11 cellular contexts compared by ENCODE assay signal in the genomic region with DNA sequence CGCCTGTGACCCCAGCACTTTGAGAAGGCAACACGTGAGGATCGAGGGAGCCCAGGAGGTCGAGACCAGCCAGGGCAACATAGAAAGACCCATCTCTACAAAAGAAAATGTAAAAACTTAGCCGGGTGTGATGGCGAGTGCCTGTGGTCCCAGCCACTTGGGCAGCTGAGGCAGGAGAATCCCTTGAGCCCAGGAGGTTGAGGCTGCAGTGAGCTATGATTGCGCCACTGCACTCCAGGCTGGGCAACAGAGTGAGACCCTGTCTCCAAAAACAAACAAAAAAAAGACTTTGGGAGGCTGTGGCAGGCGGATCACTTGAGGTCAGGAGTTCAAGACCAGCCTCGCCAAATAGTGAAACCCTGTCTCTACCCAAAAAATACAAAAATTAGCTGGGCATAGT. TPM values are rescaled to one million over a fixed set of nuclear protein-coding genes. Genes with fewer than 3 reads are reported as not detected.
DNase-seq lines count a peak whose midpoint lies in the region; ATAC-seq, FAIRE-seq and TF ChIP-seq lines count a peak whose summit lies in the region.
"Not testable (repeated sequence)": the region's sequence is repeated elsewhere in the genome, so short reads cannot be mapped to it uniquely, and the experiment has no call there.
"Had no signal": no experiment of that assay in that cellular context is flagged by ENCODE, and none has a peak within 500 bp of the region (broad histone marks: within the 10 kb centered on the region; RNA-seq: fewer than 3 reads in every experiment).

No MANE protein-coding gene starts in this region.

- H3K27ac ChIP-seq in Panc1 (ENCODE audit: low read length) (peak overlapping the region; percentile 13; the same call in 1 of the 2 replicates), ectodermal cell (ENCODE audit: insufficient read depth, low read depth, low read length, poor library complexity, severe bottlenecking) (peak overlapping the region; percentile 82), HepG2 (ENCODE audit: extremely low read length, insufficient read depth, low read length) (peak overlapping the region; percentile 47), neural progenitor cell (peak overlapping the region; percentile 98)

- H3K9me3 ChIP-seq in Panc1 (ENCODE audit: control insufficient read depth, insufficient read depth, low read depth, low read length); ectodermal cell (ENCODE audit: control insufficient read depth, low read length); HepG2 (ENCODE audit: low read length); neural progenitor cell (ENCODE audit: low read depth): not testable (repeated sequence)

- in situ Hi-C loops in Panc1 (cut with HindIII; ENCODE audit: low pct_unique_long_range_greater_than_20kb, low sequenced_read_pairs); HepG2 (cut with HindIII; ENCODE audit: extremely low pct_ligation_motif_present, low pct_unique_long_range_greater_than_20kb): not testable (repeated sequence)

- BruUV-seq in Panc1 (replicated peaks; lab: Mats Ljungman, UMichigan); HepG2 (replicated peaks; lab: Mats Ljungman, UMichigan): not testable (repeated sequence)

- not testable (repeated sequence) for H3K4me3 ChIP-seq in Panc1 (ENCODE audit: low read depth in 2 of 2, low read length in 2 of 2); ectodermal cell (ENCODE audit: insufficient read depth, low read depth, low read length); HepG2 (replicated peaks in 1 of 3; ENCODE audit: insufficient read depth in 1 of 3, low read depth in 2 of 3, low read length in 3 of 3); neural progenitor cell

- FAIRE-seq in HepG2 (lab: Jason Lieb, UNC) = not testable (repeated sequence)

- not testable (repeated sequence) for TF ChIP-seq EP300 in HepG2 (IDR thresholded peaks at IDR 0.05; ENCODE audit: low read depth in 2 of 2, low read length in 2 of 2); HepG2 (CRISPR knock-in tag; IDR thresholded peaks at IDR 0.05; ENCODE audit: borderline replicate concordance)

- peaks cover 26% of the 10 kb centered on the region for H3K4me1 ChIP-seq in Panc1 (ENCODE audit: control insufficient read depth, insufficient read depth, low read length)
- peaks cover 57% of the 10 kb centered on the region for H3K4me1 ChIP-seq in ectodermal cell (ENCODE audit: control insufficient read depth, insufficient read depth, low read length)
- peaks cover 92% of the 10 kb centered on the region for H3K4me1 ChIP-seq in HepG2 (ENCODE audit: insufficient read depth, low read length)
- H3K4me1 ChIP-seq in neural progenitor cell = peaks cover 45% of the 10 kb centered on the region

- TF ChIP-seq CTCF in HFFc6 (IDR thresholded peaks at IDR 0.05); Panc1 (IDR thresholded peaks at IDR 0.05); HepG2 (CRISPR knock-in tag; IDR thresholded peaks at IDR 0.05); neural progenitor cell (IDR thresholded peaks at IDR 0.05): not testable (repeated sequence)

- not testable (repeated sequence) for H4K20me1 ChIP-seq in HepG2 (ENCODE audit: insufficient read depth, low read length)
- H4K20me1 ChIP-seq in neural progenitor cell (ENCODE audit: low read depth) = peaks cover 46% of the 10 kb centered on the region

- CTCF ChIA-PET in Panc1 (lab: Charles Lee) = interaction anchor here (0.6 kb wide), 1 partner anchor 78 kb away, joined by 4 read pairs; no protein-coding TSS in a partner anchor
- CTCF ChIA-PET in HepG2 (lab: Yijun Ruan, JAX; ENCODE audit: low intra/inter-chr PET ratio, low total read pairs) = not testable (repeated sequence)

- not testable (repeated sequence) for H3K27me3 ChIP-seq in Panc1 (ENCODE audit: control insufficient read depth, insufficient read depth, low read length); ectodermal cell (ENCODE audit: control insufficient read depth, insufficient read depth, low read length, poor library complexity, severe bottlenecking); HepG2 (ENCODE audit: control insufficient read depth in 1 of 2, insufficient read depth in 2 of 2, low read length in 2 of 2); neural progenitor cell

- ATAC-seq in Panc1, HepG2: not testable (repeated sequence)

- not testable (repeated sequence) for H3K4me3 Mint-ChIP-seq in HFFc6
- peak overlapping the region; percentile 27 for H3K4me3 Mint-ChIP-seq in neural progenitor cell

- POLR2A ChIA-PET in Panc1 (lab: Charles Lee) = not testable (repeated sequence)
- POLR2A ChIA-PET in HepG2 (lab: Yijun Ruan, JAX) = interaction anchor here (1.6 kb wide), 1 partner anchor 25 kb away, joined by 5 read pairs; no protein-coding TSS in a partner anchor

- not testable (repeated sequence) for H3K36me3 ChIP-seq in Panc1 (ENCODE audit: control insufficient read depth, insufficient read depth, low read length); ectodermal cell (ENCODE audit: control insufficient read depth, insufficient read depth, low read length); neural progenitor cell
- H3K36me3 ChIP-seq in HepG2 (replicated peaks in 1 of 2; ENCODE audit: control insufficient read depth in 1 of 2, insufficient read depth in 2 of 2, low read length in 2 of 2) = peaks cover 10 to 26% of the 10 kb centered on the region in 2 experiments; a peak in 4 of 5 replicates

- not testable (repeated sequence) for H3K27me3 Mint-ChIP-seq in HFFc6 (ENCODE audit: insufficient read depth); neural progenitor cell (ENCODE audit: insufficient read depth, low read depth)

- H3F3A ChIP-seq in neural progenitor cell (ENCODE audit: low read depth) = peaks cover 30% of the 10 kb centered on the region

- H3K9ac ChIP-seq in HepG2 (ENCODE audit: insufficient read depth, low read depth, low read length); neural progenitor cell: not testable (repeated sequence)

- not testable (repeated sequence) for TF ChIP-seq RAD21 in HepG2 (CRISPR knock-in tag; IDR thresholded peaks at IDR 0.05)

- H3K36me3 Mint-ChIP-seq in HFFc6 (ENCODE audit: low read depth); neural progenitor cell: not testable (repeated sequence)

- 92 to 93% methylated on average over 9 of the region's 9 CpGs for WGBS in ectodermal cell, 2 experiments
- 89% methylated on average over 9 of the region's 9 CpGs for WGBS in HepG2 (ENCODE audit: low lambda C conversion rate)

- not testable (repeated sequence) for H3K4me2 ChIP-seq in HepG2 (ENCODE audit: low read depth, low read length)
- peak overlapping the region; percentile 62 for H3K4me2 ChIP-seq in neural progenitor cell

- not testable (repeated sequence) for H2AFZ ChIP-seq in HepG2 (ENCODE audit: low read length); neural progenitor cell (replicated peaks)

- not testable (repeated sequence) for H3K9me3 Mint-ChIP-seq in HFFc6, neural progenitor cell

- peaks cover 71% of the 10 kb centered on the region for H3K79me2 ChIP-seq in HepG2 (ENCODE audit: insufficient read depth, low read length)
- peaks cover 70% of the 10 kb centered on the region for H3K79me2 ChIP-seq in neural progenitor cell (ENCODE audit: low read depth)

- TF ChIP-seq POLR2A in HepG2 (IDR thresholded peaks at IDR 0.05; ENCODE audit: insufficient read depth in 1 of 2, low read depth in 2 of 2, low read length in 2 of 2) = not testable (repeated sequence)

- intact Hi-C loops in Panc1 (cut with micrococcal nuclease; ENCODE audit: unreplicated experiment); HepG2 (cut with micrococcal nuclease; ENCODE audit: unreplicated experiment): not testable (repeated sequence)

- H3K27ac Mint-ChIP-seq in HFFc6 (peak overlapping the region; percentile 87), neural progenitor cell (peak overlapping the region; percentile 60)

- H3K4me1 Mint-ChIP-seq in HFFc6 (ENCODE audit: low read depth) (peaks cover 23% of the 10 kb centered on the region), neural progenitor cell (peaks cover 48% of the 10 kb centered on the region)

- DNase-seq in HFFc6; Panc1 (ENCODE audit: low read depth, low spot score); HepG2 (ENCODE audit: low spot score); neural progenitor cell (ENCODE audit: low spot score): not testable (repeated sequence)

RNA-seq across cellular contexts. Expression of a gene that starts 26.6 kb away (rescaled TPM):
- total RNA-seq in HFFc6 (2021; fragmentation: NEBNext Ultra II Directional; extraction: Animal tissue kit (Norgen Biotek cat#: 25700)) = 10 to 100 TPM; 47.5 to 55.8 (median 51.3) TPM
- 44.0 TPM for total RNA-seq in Panc1 (2021; ENCODE audit: unreplicated experiment)
- polyA plus RNA-seq in Panc1 (2012; ENCODE audit: insufficient read length) = 79.2 TPM
- polyA plus RNA-seq in ectodermal cell (2013, experiment 1 of 4) = 67.5 TPM
- polyA plus RNA-seq in ectodermal cell (2013, experiment 2 of 4) = 64.0 TPM
- 74.2 TPM for polyA plus RNA-seq in ectodermal cell (2013, experiment 3 of 4)
- 69.3 TPM for polyA plus RNA-seq in ectodermal cell (2013, experiment 4 of 4)
- total RNA-seq in HepG2 (2016; rRNA removed; fragmentation: Illumina TruSeq; extraction: Trizol) = 47.6 and 49.7 TPM in 2 replicates
- total RNA-seq in HepG2 (2016; cell fraction: cytosol; rRNA removed; fragmentation: Illumina TruSeq; extraction: Trizol; ENCODE audit: low read depth) = 26.1 and 29.1 TPM in 2 replicates
- 48.0 and 48.9 TPM in 2 replicates for total RNA-seq in HepG2 (2016; cell fraction: insoluble cytoplasmic fraction; rRNA removed; fragmentation: Illumina TruSeq; extraction: Trizol)
- 31.0 and 31.9 TPM in 2 replicates for total RNA-seq in HepG2 (2016; cell fraction: membrane; rRNA removed; fragmentation: Illumina TruSeq; extraction: Trizol)
- total RNA-seq in HepG2 (2016; cell fraction: nucleus; rRNA removed; fragmentation: Illumina TruSeq; extraction: Trizol) = 29.6 and 30.6 TPM in 2 replicates
- polyA plus RNA-seq in HepG2 (2011; rRNA removed) = 36.4 and 44.6 TPM in 2 replicates
- polyA plus RNA-seq in HepG2 (2011; cell fraction: cytosol; rRNA removed) = 25.5 and 56.5 TPM in 2 replicates
- 182 and 212 TPM in 2 replicates for polyA plus RNA-seq in HepG2 (2011; cell fraction: nucleus; rRNA removed)
- 32.8 and 36.1 TPM in 2 replicates for polyA plus RNA-seq in HepG2 (2012)
- polyA plus RNA-seq in HepG2 (2016; cell fraction: cytosol; fragmentation: Illumina TruSeq; extraction: Trizol; ENCODE audit: low read depth) = 33.6 and 34.5 TPM in 2 replicates
- 54.6 and 65.2 TPM in 2 replicates for polyA plus RNA-seq in HepG2 (2016; cell fraction: insoluble cytoplasmic fraction; fragmentation: Illumina TruSeq; extraction: Trizol; ENCODE audit: low read depth)
- 27.0 and 27.2 TPM in 2 replicates for polyA plus RNA-seq in HepG2 (2016; cell fraction: membrane; fragmentation: Illumina TruSeq; extraction: Trizol; ENCODE audit: low read depth)
- polyA plus RNA-seq in HepG2 (2016; cell fraction: nucleus; fragmentation: Illumina TruSeq; extraction: Trizol; ENCODE audit: insufficient read depth, low read depth) = 69.0 and 72.3 TPM in 2 replicates
- 59.9 and 104 TPM in 2 replicates for polyA minus RNA-seq in HepG2 (2011; rRNA and poly(A)+ RNA removed; ENCODE audit: low replicate concordance)
- polyA minus RNA-seq in HepG2 (2011; cell fraction: cytosol; rRNA and poly(A)+ RNA removed) = 40.3 and 49.5 TPM in 2 replicates
- 29.6 and 30.8 TPM in 2 replicates for polyA minus RNA-seq in HepG2 (2011; cell fraction: nucleus; rRNA and poly(A)+ RNA removed)
- 38.6 and 156 TPM in 2 replicates for total RNA-seq in neural progenitor cell (ENCODE audit: low replicate concordance)

RNA-seq across cellular contexts. Expression of a gene that starts 31.7 kb away (rescaled TPM):
- total RNA-seq in HFFc6 (2021; fragmentation: NEBNext Ultra II Directional; extraction: Animal tissue kit (Norgen Biotek cat#: 25700)) = 10 to 100 TPM; 35.1 to 44.2 (median 38.4) TPM
- total RNA-seq in Panc1 (2021; ENCODE audit: unreplicated experiment) (28.9 TPM), HepG2 (2016; rRNA removed; fragmentation: Illumina TruSeq; extraction: Trizol) (53.8 and 71.3 TPM in 2 replicates), neural progenitor cell (ENCODE audit: low replicate concordance) (25.5 and 68.7 TPM in 2 replicates)
- 27.8 TPM for polyA plus RNA-seq in Panc1 (2012; ENCODE audit: insufficient read length)
- 39.2 TPM for polyA plus RNA-seq in ectodermal cell (2013, experiment 1 of 4)
- 51.2 TPM for polyA plus RNA-seq in ectodermal cell (2013, experiment 2 of 4)
- polyA plus RNA-seq in ectodermal cell (2013, experiment 3 of 4) = 52.5 TPM
- polyA plus RNA-seq in ectodermal cell (2013, experiment 4 of 4) = 51.1 TPM
- 26.5 and 31.5 TPM in 2 replicates for total RNA-seq in HepG2 (2016; cell fraction: cytosol; rRNA removed; fragmentation: Illumina TruSeq; extraction: Trizol; ENCODE audit: low read depth)
- 41.5 and 68.9 TPM in 2 replicates for total RNA-seq in HepG2 (2016; cell fraction: insoluble cytoplasmic fraction; rRNA removed; fragmentation: Illumina TruSeq; extraction: Trizol)
- total RNA-seq in HepG2 (2016; cell fraction: membrane; rRNA removed; fragmentation: Illumina TruSeq; extraction: Trizol) = 56.8 and 62.2 TPM in 2 replicates
- 35.6 and 47.1 TPM in 2 replicates for total RNA-seq in HepG2 (2016; cell fraction: nucleus; rRNA removed; fragmentation: Illumina TruSeq; extraction: Trizol)
- polyA plus RNA-seq in HepG2 (2011; rRNA removed) = 77.9 and 102 TPM in 2 replicates
- polyA plus RNA-seq in HepG2 (2011; cell fraction: cytosol; rRNA removed) = 44.7 and 68.0 TPM in 2 replicates
- 150 and 160 TPM in 2 replicates for polyA plus RNA-seq in HepG2 (2011; cell fraction: nucleus; rRNA removed)
- 78.6 and 99.3 TPM in 2 replicates for polyA plus RNA-seq in HepG2 (2012)
- polyA plus RNA-seq in HepG2 (2016; cell fraction: cytosol; fragmentation: Illumina TruSeq; extraction: Trizol; ENCODE audit: low read depth) = 31.0 and 31.3 TPM in 2 replicates
- 58.1 and 70.4 TPM in 2 replicates for polyA plus RNA-seq in HepG2 (2016; cell fraction: insoluble cytoplasmic fraction; fragmentation: Illumina TruSeq; extraction: Trizol; ENCODE audit: low read depth)
- 47.1 and 58.2 TPM in 2 replicates for polyA plus RNA-seq in HepG2 (2016; cell fraction: membrane; fragmentation: Illumina TruSeq; extraction: Trizol; ENCODE audit: low read depth)
- 76.0 and 89.6 TPM in 2 replicates for polyA plus RNA-seq in HepG2 (2016; cell fraction: nucleus; fragmentation: Illumina TruSeq; extraction: Trizol; ENCODE audit: insufficient read depth, low read depth)
- polyA minus RNA-seq in HepG2 (2011; rRNA and poly(A)+ RNA removed; ENCODE audit: low replicate concordance) = 15.5 and 299 TPM in 2 replicates
- polyA minus RNA-seq in HepG2 (2011; cell fraction: cytosol; rRNA and poly(A)+ RNA removed) = 163 and 199 TPM in 2 replicates
- 48.5 and 77.1 TPM in 2 replicates for polyA minus RNA-seq in HepG2 (2011; cell fraction: nucleus; rRNA and poly(A)+ RNA removed)

RNA-seq across cellular contexts. Expression of a gene that starts 40.4 kb away (rescaled TPM):
- total RNA-seq in HFFc6 (2021; fragmentation: NEBNext Ultra II Directional; extraction: Animal tissue kit (Norgen Biotek cat#: 25700)) = not detected
- total RNA-seq in Panc1 (2021; ENCODE audit: unreplicated experiment) = 0.92 TPM
- polyA plus RNA-seq in Panc1 (2012; ENCODE audit: insufficient read length) = 6.5 TPM
- polyA plus RNA-seq in ectodermal cell (2013, experiment 1 of 4) = 0.96 TPM
- polyA plus RNA-seq in ectodermal cell (2013, experiment 2 of 4) = 0.20 TPM
- 1.1 TPM for polyA plus RNA-seq in ectodermal cell (2013, experiment 3 of 4)
- polyA plus RNA-seq in ectodermal cell (2013, experiment 4 of 4) = 0.73 TPM
- 3.9 and 10.2 TPM in 2 replicates for total RNA-seq in HepG2 (2016; rRNA removed; fragmentation: Illumina TruSeq; extraction: Trizol)
- 4.7 and 5.1 TPM in 2 replicates for total RNA-seq in HepG2 (2016; cell fraction: cytosol; rRNA removed; fragmentation: Illumina TruSeq; extraction: Trizol; ENCODE audit: low read depth)
- 3.2 and 9.6 TPM in 2 replicates for total RNA-seq in HepG2 (2016; cell fraction: insoluble cytoplasmic fraction; rRNA removed; fragmentation: Illumina TruSeq; extraction: Trizol)
- total RNA-seq in HepG2 (2016; cell fraction: membrane; rRNA removed; fragmentation: Illumina TruSeq; extraction: Trizol) = 7.1 and 8.6 TPM in 2 replicates
- total RNA-seq in HepG2 (2016; cell fraction: nucleus; rRNA removed; fragmentation: Illumina TruSeq; extraction: Trizol) = 8.2 and 8.4 TPM in 2 replicates
- polyA plus RNA-seq in HepG2 (2011; rRNA removed) = 1.1 and 1.5 TPM in 2 replicates
- polyA plus RNA-seq in HepG2 (2011; cell fraction: cytosol; rRNA removed) = 1.6 and 3.0 TPM in 2 replicates
- 10.4 and 11.9 TPM in 2 replicates for polyA plus RNA-seq in HepG2 (2011; cell fraction: nucleus; rRNA removed)
- polyA plus RNA-seq in HepG2 (2012) = 2.8 and 4.0 TPM in 2 replicates
- polyA plus RNA-seq in HepG2 (2016; cell fraction: cytosol; fragmentation: Illumina TruSeq; extraction: Trizol; ENCODE audit: low read depth) = 3.6 and 4.4 TPM in 2 replicates
- 4.2 and 5.9 TPM in 2 replicates for polyA plus RNA-seq in HepG2 (2016; cell fraction: insoluble cytoplasmic fraction; fragmentation: Illumina TruSeq; extraction: Trizol; ENCODE audit: low read depth)
- 4.5 and 6.0 TPM in 2 replicates for polyA plus RNA-seq in HepG2 (2016; cell fraction: membrane; fragmentation: Illumina TruSeq; extraction: Trizol; ENCODE audit: low read depth)
- polyA plus RNA-seq in HepG2 (2016; cell fraction: nucleus; fragmentation: Illumina TruSeq; extraction: Trizol; ENCODE audit: insufficient read depth, low read depth) = 15.3 and 19.1 TPM in 2 replicates
- polyA minus RNA-seq in HepG2 (2011; rRNA and poly(A)+ RNA removed; ENCODE audit: low replicate concordance) = 5.9 TPM in 1 of 2 replicates, not detected in the other
- polyA minus RNA-seq in HepG2 (2011; cell fraction: cytosol; rRNA and poly(A)+ RNA removed) = 2.4 and 3.7 TPM in 2 replicates
- polyA minus RNA-seq in HepG2 (2011; cell fraction: nucleus; rRNA and poly(A)+ RNA removed) = 0.50 and 0.77 TPM in 2 replicates
- total RNA-seq in neural progenitor cell (ENCODE audit: low replicate concordance) = 0.77 TPM in 1 of 2 replicates, not detected in the other
- total RNA-seq: M059J, Peyer's patch, Right ventricle myocardium inferior, SJSA1 had no signal
- polyA plus RNA-seq: BJ had no signal

RNA-seq across cellular contexts. Expression of a gene that starts 42.6 kb away (rescaled TPM):
- total RNA-seq in HFFc6 (2021; fragmentation: NEBNext Ultra II Directional; extraction: Animal tissue kit (Norgen Biotek cat#: 25700)) = under 1 TPM; 0.34 to 0.66 (median 0.41) TPM
- total RNA-seq in Panc1 (2021; ENCODE audit: unreplicated experiment) (4.6 TPM), HepG2 (2016; rRNA removed; fragmentation: Illumina TruSeq; extraction: Trizol) (0.07 TPM in 1 of 2 replicates, not detected in the other), neural progenitor cell (ENCODE audit: low replicate concordance) (5.4 and 5.9 TPM in 2 replicates)
- 14.8 TPM for polyA plus RNA-seq in Panc1 (2012; ENCODE audit: insufficient read length)
- 0.70 TPM for polyA plus RNA-seq in ectodermal cell (2013, experiment 1 of 4)
- 0.91 TPM for polyA plus RNA-seq in ectodermal cell (2013, experiment 2 of 4)
- 1.2 TPM for polyA plus RNA-seq in ectodermal cell (2013, experiment 3 of 4)
- polyA plus RNA-seq in ectodermal cell (2013, experiment 4 of 4) = 1.3 TPM
- total RNA-seq in HepG2 (2016; cell fraction: cytosol; rRNA removed; fragmentation: Illumina TruSeq; extraction: Trizol; ENCODE audit: low read depth) = not detected in 2 replicates
- total RNA-seq in HepG2 (2016; cell fraction: insoluble cytoplasmic fraction; rRNA removed; fragmentation: Illumina TruSeq; extraction: Trizol) = 0.17 TPM in 1 of 2 replicates, not detected in the other
- not detected in 2 replicates for total RNA-seq in HepG2 (2016; cell fraction: membrane; rRNA removed; fragmentation: Illumina TruSeq; extraction: Trizol)
- 0.28 TPM in 1 of 2 replicates, not detected in the other for total RNA-seq in HepG2 (2016; cell fraction: nucleus; rRNA removed; fragmentation: Illumina TruSeq; extraction: Trizol)
- polyA plus RNA-seq in HepG2 (2011; rRNA removed) = 0.20 and 0.34 TPM in 2 replicates
- 0.15 and 0.47 TPM in 2 replicates for polyA plus RNA-seq in HepG2 (2011; cell fraction: cytosol; rRNA removed)
- 2.8 and 7.1 TPM in 2 replicates for polyA plus RNA-seq in HepG2 (2011; cell fraction: nucleus; rRNA removed)
- polyA plus RNA-seq in HepG2 (2012) = 0.23 and 0.28 TPM in 2 replicates
- polyA plus RNA-seq in HepG2 (2016; cell fraction: cytosol; fragmentation: Illumina TruSeq; extraction: Trizol; ENCODE audit: low read depth) = not detected in 2 replicates
- not detected in 2 replicates for polyA plus RNA-seq in HepG2 (2016; cell fraction: insoluble cytoplasmic fraction; fragmentation: Illumina TruSeq; extraction: Trizol; ENCODE audit: low read depth)
- not detected in 2 replicates for polyA plus RNA-seq in HepG2 (2016; cell fraction: membrane; fragmentation: Illumina TruSeq; extraction: Trizol; ENCODE audit: low read depth)
- 0.27 and 0.38 TPM in 2 replicates for polyA plus RNA-seq in HepG2 (2016; cell fraction: nucleus; fragmentation: Illumina TruSeq; extraction: Trizol; ENCODE audit: insufficient read depth, low read depth)
- 0.42 TPM in 1 of 2 replicates, not detected in the other for polyA minus RNA-seq in HepG2 (2011; rRNA and poly(A)+ RNA removed; ENCODE audit: low replicate concordance)
- polyA minus RNA-seq in HepG2 (2011; cell fraction: cytosol; rRNA and poly(A)+ RNA removed) = not detected in 2 replicates
- 0.13 and 0.37 TPM in 2 replicates for polyA minus RNA-seq in HepG2 (2011; cell fraction: nucleus; rRNA and poly(A)+ RNA removed)
- total RNA-seq: M059J, Peyer's patch, SJSA1 had no signal
- polyA plus RNA-seq: IgD-negative memory B cell had no signal

RNA-seq across cellular contexts. Expression of a gene that starts 44.6 kb away (rescaled TPM):
- 10 to 100 TPM; 41.9 to 53.4 (median 45.9) TPM for total RNA-seq in HFFc6 (2021; fragmentation: NEBNext Ultra II Directional; extraction: Animal tissue kit (Norgen Biotek cat#: 25700))
- total RNA-seq in Panc1 (2021; ENCODE audit: unreplicated experiment) = 43.5 TPM
- polyA plus RNA-seq in Panc1 (2012; ENCODE audit: insufficient read length) = 39.7 TPM
- polyA plus RNA-seq in ectodermal cell (2013, experiment 1 of 4) = 62.8 TPM
- polyA plus RNA-seq in ectodermal cell (2013, experiment 2 of 4) = 61.7 TPM
- polyA plus RNA-seq in ectodermal cell (2013, experiment 3 of 4) = 62.7 TPM
- 63.5 TPM for polyA plus RNA-seq in ectodermal cell (2013, experiment 4 of 4)
- 21.8 and 26.2 TPM in 2 replicates for total RNA-seq in HepG2 (2016; rRNA removed; fragmentation: Illumina TruSeq; extraction: Trizol)
- 17.5 and 31.0 TPM in 2 replicates for total RNA-seq in HepG2 (2016; cell fraction: cytosol; rRNA removed; fragmentation: Illumina TruSeq; extraction: Trizol; ENCODE audit: low read depth)
- total RNA-seq in HepG2 (2016; cell fraction: insoluble cytoplasmic fraction; rRNA removed; fragmentation: Illumina TruSeq; extraction: Trizol) = 22.0 and 24.7 TPM in 2 replicates
- 29.7 and 34.2 TPM in 2 replicates for total RNA-seq in HepG2 (2016; cell fraction: membrane; rRNA removed; fragmentation: Illumina TruSeq; extraction: Trizol)
- total RNA-seq in HepG2 (2016; cell fraction: nucleus; rRNA removed; fragmentation: Illumina TruSeq; extraction: Trizol) = 16.4 and 18.7 TPM in 2 replicates
- 26.9 and 40.4 TPM in 2 replicates for polyA plus RNA-seq in HepG2 (2011; rRNA removed)
- polyA plus RNA-seq in HepG2 (2011; cell fraction: cytosol; rRNA removed) = 30.7 and 39.0 TPM in 2 replicates
- 57.8 and 68.0 TPM in 2 replicates for polyA plus RNA-seq in HepG2 (2011; cell fraction: nucleus; rRNA removed)
- polyA plus RNA-seq in HepG2 (2012) = 22.6 and 31.3 TPM in 2 replicates
- polyA plus RNA-seq in HepG2 (2016; cell fraction: cytosol; fragmentation: Illumina TruSeq; extraction: Trizol; ENCODE audit: low read depth) = 24.5 and 25.3 TPM in 2 replicates
- 39.3 and 43.4 TPM in 2 replicates for polyA plus RNA-seq in HepG2 (2016; cell fraction: insoluble cytoplasmic fraction; fragmentation: Illumina TruSeq; extraction: Trizol; ENCODE audit: low read depth)
- polyA plus RNA-seq in HepG2 (2016; cell fraction: membrane; fragmentation: Illumina TruSeq; extraction: Trizol; ENCODE audit: low read depth) = 44.4 and 45.0 TPM in 2 replicates
- 58.7 and 76.5 TPM in 2 replicates for polyA plus RNA-seq in HepG2 (2016; cell fraction: nucleus; fragmentation: Illumina TruSeq; extraction: Trizol; ENCODE audit: insufficient read depth, low read depth)
- 15.6 and 40.4 TPM in 2 replicates for polyA minus RNA-seq in HepG2 (2011; rRNA and poly(A)+ RNA removed; ENCODE audit: low replicate concordance)
- 11.7 and 15.6 TPM in 2 replicates for polyA minus RNA-seq in HepG2 (2011; cell fraction: cytosol; rRNA and poly(A)+ RNA removed)
- 8.1 and 9.8 TPM in 2 replicates for polyA minus RNA-seq in HepG2 (2011; cell fraction: nucleus; rRNA and poly(A)+ RNA removed)
- 22.7 and 58.2 TPM in 2 replicates for total RNA-seq in neural progenitor cell (ENCODE audit: low replicate concordance)

Comparison
In these comparisons a context has a peak if more than half of its experiments do, and no peak if none do; other contexts are left out.
1. H3K27ac ChIP-seq: peak in every context shown above with its lines; median percentile 98 in neural progenitor cell; 82 in ectodermal cell; 47 in HepG2; 13 in Panc1.